In the genomic region with DNA sequence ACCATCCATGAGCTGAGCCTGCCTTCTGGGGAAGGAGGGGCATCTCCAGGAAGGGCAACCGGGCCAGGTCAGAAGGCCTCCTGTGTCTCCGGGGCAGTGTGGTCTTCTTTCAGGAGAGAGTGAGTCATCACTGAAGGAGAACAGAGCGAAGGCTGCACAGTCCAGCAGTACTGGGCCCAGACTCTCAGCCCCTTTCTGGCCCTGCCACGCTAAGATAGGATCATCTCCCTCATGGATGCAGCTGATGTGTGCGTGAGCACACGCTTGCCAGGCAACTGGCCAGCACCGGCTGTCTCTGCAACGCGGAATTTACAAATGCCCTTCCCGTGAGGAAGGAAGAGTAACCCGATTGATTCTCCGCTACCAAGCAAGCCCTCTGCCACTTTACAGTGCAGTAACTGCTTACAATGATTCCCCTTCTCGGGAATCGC, we compare ENCODE assay signal across 8 cellular contexts.
DNase-seq lines count a peak whose midpoint lies in the region; ATAC-seq, FAIRE-seq and TF ChIP-seq lines count a peak whose summit lies in the region.

No MANE protein-coding gene starts in this region.

- WGBS in pancreas, 2 donors: 6% methylated on average over 14 of the region's 14 CpGs

- peak overlapping the region; percentile 51 to 71 (median 56) for H3K4me3 ChIP-seq in pancreas

- H3K4me3 Mint-ChIP-seq in IgD-negative memory B cell: peak overlapping the region; percentile 71 to 91 (median 79)
- peak overlapping the region; percentile 3 for H3K4me3 Mint-ChIP-seq in activated naive CD8-positive, alpha-beta T cell treated with anti-CD3 and anti-CD28 coated beads for 36 hours

- H3K36me3 Mint-ChIP-seq in IgD-negative memory B cell: no peaks in the 10 kb centered on the region
- no peaks in the 10 kb centered on the region for H3K36me3 Mint-ChIP-seq in activated naive CD8-positive, alpha-beta T cell treated with anti-CD3 and anti-CD28 coated beads for 36 hours

- peak overlapping the region; percentile 14 to 55 (median 33) for H3K27ac Mint-ChIP-seq in IgD-negative memory B cell
- H3K27ac Mint-ChIP-seq in activated naive CD8-positive, alpha-beta T cell treated with anti-CD3 and anti-CD28 coated beads for 36 hours: no peak overlapping the region

- ATAC-seq in GM21717 (IDR thresholded peaks at IDR 0.05; ENCODE audit: unreplicated experiment) (peak; percentile 43), left cardiac atrium (peak; percentile 69 to 89), pancreas (peak; percentile 60 to 82 (median 62)), HG03571 (IDR thresholded peaks at IDR 0.05; ENCODE audit: unreplicated experiment) (no peak)

- H3K4me1 ChIP-seq in pancreas: peaks cover 0 to 8% (median 0%) of the 10 kb centered on the region in 3 donors

- DNase-seq in ELR (ENCODE audit: low read depth) (peak; percentile 89), left cardiac atrium (peak; percentile 54), pancreas (peak in 2 of 6 donors; percentile 13 to 39), GM12891 (ENCODE audit: insufficient read length, low spot score) (no peak)
- DNase-seq in activated naive CD8-positive, alpha-beta T cell treated with anti-CD3 and anti-CD28 coated beads for 36 hours: no peak

- TF ChIP-seq CTCF in pancreas (IDR thresholded peaks at IDR 0.05): no peak

- TF ChIP-seq POLR2A in GM12891 (IDR thresholded peaks at IDR 0.05; ENCODE audit: low read depth, low read length): no peak

- FAIRE-seq in pancreas (lab: Jason Lieb, UNC) (no peak), GM12891 (lab: Jason Lieb, UNC) (no peak)

- H3K27me3 Mint-ChIP-seq in IgD-negative memory B cell: no peaks in the 10 kb centered on the region
- H3K27me3 Mint-ChIP-seq in activated naive CD8-positive, alpha-beta T cell treated with anti-CD3 and anti-CD28 coated beads for 36 hours: peaks cover 31% of the 10 kb centered on the region

- intact Hi-C loops in left cardiac atrium (cut with DNase I) (loop anchor here in 1 of 2 donors (5.0 kb wide), 1 partner anchor 1331 kb away; the partner anchor contains the start of gene IGFBP3), pancreas (cut with DNase I) (loop anchor here in 1 of 3 donors (10.0 kb wide), 1 partner anchor 1339 kb away; no protein-coding TSS in a partner anchor)

- H3K36me3 ChIP-seq in pancreas: no peaks in the 10 kb centered on the region

- H3K4me1 Mint-ChIP-seq in IgD-negative memory B cell: peaks cover 9 to 14% (median 11%) of the 10 kb centered on the region in 3 donors
- H3K4me1 Mint-ChIP-seq in activated naive CD8-positive, alpha-beta T cell treated with anti-CD3 and anti-CD28 coated beads for 36 hours: peaks cover 9% of the 10 kb centered on the region

- no peaks in the 10 kb centered on the region for H3K27me3 ChIP-seq in pancreas

- no peaks in the 10 kb centered on the region for H3K9me3 ChIP-seq in pancreas

- peak overlapping the region; percentile 45 to 74 (median 66) for H3K27ac ChIP-seq in pancreas

- peaks cover 0 to 5% (median 5%) of the 10 kb centered on the region in 3 donors for H3K9me3 Mint-ChIP-seq in IgD-negative memory B cell
- peaks cover 2% of the 10 kb centered on the region for H3K9me3 Mint-ChIP-seq in activated naive CD8-positive, alpha-beta T cell treated with anti-CD3 and anti-CD28 coated beads for 36 hours

TF ChIP-seq in GM12891, 5 proteins besides CTCF, POLR2A, EP300 and RAD21:
- TF ChIP-seq PAX5 (IDR thresholded peaks at IDR 0.05; ENCODE audit: insufficient read depth, low read length, severe bottlenecking) (no peak), POU2F2 (IDR thresholded peaks at IDR 0.05; ENCODE audit: low read depth, low read length) (no peak), TAF1 (IDR thresholded peaks at IDR 0.05; ENCODE audit: low read depth, low read length) (no peak), POLR2AphosphoS5 (IDR thresholded peaks at IDR 0.05; ENCODE audit: low read depth, low read length) (no peak), SPI1 (IDR thresholded peaks at IDR 0.05; ENCODE audit: low read depth, low read length) (no peak)

Comparison
In these comparisons a context has a peak if more than half of its experiments do, and no peak if none do; other contexts are left out.
1. DNase-seq: peak in ELR (single experiment) and left cardiac atrium (single experiment); none in activated naive CD8-positive, alpha-beta T cell treated with anti-CD3 and anti-CD28 coated beads for 36 hours (single experiment) and GM12891 (single experiment).